In the genomic region with DNA sequence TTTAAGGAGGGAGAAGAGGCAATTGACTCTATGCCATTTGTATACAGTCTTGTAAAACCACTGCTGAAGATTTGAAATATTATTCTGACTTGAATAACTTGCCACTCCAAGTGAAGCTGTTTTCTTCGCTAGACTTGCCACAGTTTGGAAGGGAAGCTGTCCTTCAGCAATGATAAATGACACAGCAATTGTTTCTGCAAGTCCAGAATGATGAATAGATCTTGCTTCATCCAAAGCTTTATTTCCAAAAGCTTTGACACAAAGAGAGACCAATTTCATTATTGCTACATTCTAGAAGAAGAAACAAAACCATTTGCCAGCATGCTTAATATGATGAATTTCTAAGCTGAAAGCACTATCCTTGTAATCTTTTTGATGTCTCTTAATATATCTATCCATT, we compare ENCODE assay signal across 20 cellular contexts.
A peak's percentile ranks its signal among the peaks of the same experiment; 100 is the strongest.
DNase-seq lines count a peak whose midpoint lies in the region; ATAC-seq and TF ChIP-seq lines count a peak whose summit lies in the region.
"Had no signal": no experiment of that assay in that cellular context is flagged by ENCODE, and none has a peak within 500 bp of the region (broad histone marks: within the 10 kb centered on the region; RNA-seq: fewer than 3 reads in every experiment).

No MANE protein-coding gene starts in this region.

- H3K9ac ChIP-seq in mammary epithelial cell (ENCODE audit: insufficient read depth, low read length): no peak overlapping the region

- CTCF ChIA-PET in MCF 10A (lab: Yijun Ruan, JAX) (interaction anchor here (1.4 to 2.6 kb wide), 4 partner anchors 45 to 91 kb away, joined by 3 to 13 read pairs (median 9); no protein-coding TSS in a partner anchor), mammary epithelial cell (lab: Charles Lee; ENCODE audit: low non-redundant PET) (no interaction called here)

- POLR2A ChIA-PET in MCF 10A (lab: Yijun Ruan, JAX): interaction anchor here (0.6 to 4.9 kb wide), 28 partner anchors 10 to 417 kb away, joined by 3 to 45 read pairs (median 5); a partner anchor contains a TSS

- no peak for TF ChIP-seq EP300 in esophagus muscularis mucosa (IDR thresholded peaks at IDR 0.05)

- no peak overlapping the region for H3K4me2 ChIP-seq in mammary epithelial cell (ENCODE audit: insufficient read depth, low read depth, low read length)
- H3K4me2 ChIP-seq: A549 had no signal

- H2AFZ ChIP-seq in mammary epithelial cell (ENCODE audit: low read depth, low read length): no peak overlapping the region

- 100% methylated on average over 1 of the region's 1 CpG for WGBS in mammary epithelial cell (ENCODE audit: low coverage, missing lambda C conversion rate)
- WGBS in esophagus muscularis mucosa: 15% methylated on average over 1 of the region's 1 CpG

- peaks cover 56% of the 10 kb centered on the region for H3K4me1 Mint-ChIP-seq in MCF 10A (ENCODE audit: insufficient read depth, unreplicated experiment)
- H3K4me1 Mint-ChIP-seq: activated CD4-positive, alpha-beta memory T cell treated with anti-CD3 and anti-CD28 coated beads, Interleukin-2, amount 10 ng/mL, durations not matched to agents 7 days and 5 days; activated naive CD8-positive, alpha-beta T cell treated with anti-CD3 and anti-CD28 coated beads for 36 hours; central memory CD8-positive, alpha-beta T cell; memory B cell had no signal

- no TSS peak for BruUV-seq in MCF 10A (replicated peaks; lab: Mats Ljungman, UMichigan)
- BruUV-seq in mammary epithelial cell (replicated peaks; lab: Mats Ljungman, UMichigan): no TSS peak

- peaks cover 20% of the 10 kb centered on the region for H3K4me1 ChIP-seq in mammary epithelial cell (ENCODE audit: insufficient read depth, low read length)
- peaks cover 25 to 47% (median 43%) of the 10 kb centered on the region in 4 donors for H3K4me1 ChIP-seq in esophagus muscularis mucosa
- H3K4me1 ChIP-seq in vagina: peaks cover 48% of the 10 kb centered on the region

- H3K27ac Mint-ChIP-seq in MCF 10A (ENCODE audit: low read depth, unreplicated experiment): peak overlapping the region; percentile 93
- H3K27ac Mint-ChIP-seq: activated CD4-positive, alpha-beta memory T cell treated with anti-CD3 and anti-CD28 coated beads, Interleukin-2, amount 10 ng/mL, durations not matched to agents 7 days and 5 days; activated naive CD8-positive, alpha-beta T cell treated with anti-CD3 and anti-CD28 coated beads for 36 hours; CD4-positive, alpha-beta T cell; memory B cell had no signal

- H3K79me2 ChIP-seq in mammary epithelial cell (ENCODE audit: insufficient read depth, low read length): no peaks in the 10 kb centered on the region

- TF ChIP-seq CTCF in MCF 10A (IDR thresholded peaks at IDR 0.05; ENCODE audit: unreplicated experiment) (no peak), mammary epithelial cell (conservative IDR thresholded peaks at IDR 0.05 in 1 of 2, IDR thresholded peaks at IDR 0.05 in 1 of 2; ENCODE audit: extremely low read depth in 1 of 2, insufficient read depth in 1 of 2, low read depth in 1 of 2, low read length in 2 of 2) (no peak), esophagus muscularis mucosa (IDR thresholded peaks at IDR 0.05) (no peak), vagina (IDR thresholded peaks at IDR 0.05) (no peak)

- H3K4me3 Mint-ChIP-seq in MCF 10A (ENCODE audit: unreplicated experiment): no peak overlapping the region
- H3K4me3 Mint-ChIP-seq: activated CD4-positive, alpha-beta memory T cell treated with anti-CD3 and anti-CD28 coated beads, Interleukin-2, amount 10 ng/mL, durations not matched to agents 7 days and 5 days; activated naive CD8-positive, alpha-beta T cell treated with anti-CD3 and anti-CD28 coated beads for 36 hours; CD4-positive, alpha-beta T cell; central memory CD8-positive, alpha-beta T cell; memory B cell; neural crest cell had no signal

- H3K9me3 ChIP-seq in mammary epithelial cell (replicated peaks; ENCODE audit: insufficient read depth, low read length) (no peaks in the 10 kb centered on the region), esophagus muscularis mucosa (no peaks in the 10 kb centered on the region), vagina (no peaks in the 10 kb centered on the region)
- H3K9me3 ChIP-seq: A549 had no signal

- H3K4me3 ChIP-seq in mammary epithelial cell (replicated peaks in 1 of 3; ENCODE audit: insufficient read depth in 1 of 3, low read depth in 2 of 3, low read length in 3 of 3): no peak overlapping the region
- no peak overlapping the region for H3K4me3 ChIP-seq in esophagus muscularis mucosa
- no peak overlapping the region for H3K4me3 ChIP-seq in vagina
- H3K4me3 ChIP-seq: A549 had no signal

- H3K9me3 Mint-ChIP-seq in MCF 10A (ENCODE audit: unreplicated experiment): no peaks in the 10 kb centered on the region
- H3K9me3 Mint-ChIP-seq: activated CD4-positive, alpha-beta memory T cell treated with anti-CD3 and anti-CD28 coated beads, Interleukin-2, amount 10 ng/mL, durations not matched to agents 7 days and 5 days; activated naive CD8-positive, alpha-beta T cell treated with anti-CD3 and anti-CD28 coated beads for 36 hours; CD4-positive, alpha-beta T cell; central memory CD8-positive, alpha-beta T cell; memory B cell; neural crest cell had no signal

- peaks cover 5% of the 10 kb centered on the region for H3K36me3 Mint-ChIP-seq in MCF 10A (ENCODE audit: insufficient read depth, unreplicated experiment)
- H3K36me3 Mint-ChIP-seq: activated naive CD8-positive, alpha-beta T cell treated with anti-CD3 and anti-CD28 coated beads for 36 hours; memory B cell had no signal

- peak; percentile 47 for DNase-seq in MCF 10A (ENCODE audit: unreplicated experiment)
- DNase-seq in mammary epithelial cell: no peak
- DNase-seq in esophagus muscularis mucosa (ENCODE audit: extremely low spot score): no peak
- peak; percentile 14 for DNase-seq in pons (ENCODE audit: low spot score)
- no peak for DNase-seq in vagina (ENCODE audit: extremely low spot score in 2 of 2)
- DNase-seq in NCI-H2029 (lab: John Stamatoyannopoulos, UW): no peak
- DNase-seq in HT-29 (ENCODE audit: low spot score): no peak
- DNase-seq: activated CD4-positive, alpha-beta memory T cell treated with anti-CD3 and anti-CD28 coated beads, Interleukin-2, amount 10 ng/mL, durations not matched to agents 7 days and 5 days; activated naive CD8-positive, alpha-beta T cell treated with anti-CD3 and anti-CD28 coated beads for 36 hours; activated T-cell treated with anti-CD3 and anti-CD28 coated beads, Interleukin-2, amount 50 U/mL, for 48 hours; CD4-positive, alpha-beta T cell; NCI-H187 treated with DMSO at 0.1 percent for 48 hours; stimulated activated CD4-positive, alpha-beta T cell treated with anti-CD3 and anti-CD28 coated beads, Interleukin-4, amount 100 ng/mL, for 4 hours; trophoblast cell had no signal

- H3K27me3 Mint-ChIP-seq in MCF 10A (ENCODE audit: insufficient read depth, unreplicated experiment): no peaks in the 10 kb centered on the region

- no peaks in the 10 kb centered on the region for H4K20me1 ChIP-seq in mammary epithelial cell (ENCODE audit: insufficient read depth, low read length)

- dilution Hi-C loops in mammary epithelial cell (cut with HindIII; ENCODE audit: low sequenced_read_pairs): no loop called here

- TF ChIP-seq POLR2A in esophagus muscularis mucosa (IDR thresholded peaks at IDR 0.05; ENCODE audit: low read depth) (no peak), vagina (IDR thresholded peaks at IDR 0.05) (no peak)

- no peak for ATAC-seq in HG03354 (IDR thresholded peaks at IDR 0.05; ENCODE audit: poor library complexity, severe bottlenecking, unreplicated experiment)
- ATAC-seq: A549 had no signal

- H3K27me3 ChIP-seq in mammary epithelial cell (ENCODE audit: insufficient read depth, low read length) (no peaks in the 10 kb centered on the region), esophagus muscularis mucosa (no peaks in the 10 kb centered on the region), vagina (no peaks in the 10 kb centered on the region)

- no peaks in the 10 kb centered on the region for H3K36me3 ChIP-seq in mammary epithelial cell (ENCODE audit: insufficient read depth, low read length)
- no peaks in the 10 kb centered on the region for H3K36me3 ChIP-seq in esophagus muscularis mucosa
- no peaks in the 10 kb centered on the region for H3K36me3 ChIP-seq in vagina

- H3K27ac ChIP-seq in mammary epithelial cell (ENCODE audit: insufficient read depth, low read depth, low read length): no peak overlapping the region
- peak overlapping the region; percentile 67 to 80 (median 77) for H3K27ac ChIP-seq in esophagus muscularis mucosa (replicated peaks in 1 of 4)
- peak overlapping the region; percentile 57 for H3K27ac ChIP-seq in vagina
- H3K27ac ChIP-seq: VCaP had no signal

- in situ Hi-C loops in mammary epithelial cell (cut with MboI; ENCODE audit: low sequenced_read_pairs in 2 of 2): no loop called here

- intact Hi-C loops in MCF 10A (cut with micrococcal nuclease): loop anchor here (10.0 kb wide), 1 partner anchor 69 kb away; no protein-coding TSS in a partner anchor
- intact Hi-C loops in mammary epithelial cell (cut with micrococcal nuclease): no loop called here
- intact Hi-C loops in esophagus muscularis mucosa (cut with DNase I): no loop called here
- intact Hi-C loops in vagina (cut with DNase I): no loop called here

Comparison
In these comparisons a context has a peak if more than half of its experiments do, and no peak if none do; other contexts are left out.
1. DNase-seq: peak in MCF 10A (single experiment) and pons (single experiment); none in mammary epithelial cell (single experiment), esophagus muscularis mucosa (single experiment), vagina (0 of 2), NCI-H2029 (single experiment) and HT-29 (single experiment).